29 cellular contexts compared by ENCODE assay signal in genomic region chr5:145495171-145495570, GRCh38.
DNase-seq lines count a peak whose midpoint lies in the region; ATAC-seq, FAIRE-seq and TF ChIP-seq lines count a peak whose summit lies in the region.
"Had no signal": no experiment of that assay in that cellular context is flagged by ENCODE, and none has a peak within 500 bp of the region (broad histone marks: within the 10 kb centered on the region; RNA-seq: fewer than 3 reads in every experiment).

No MANE protein-coding gene starts in this region.

- H3K79me2 ChIP-seq in SK-N-SH (ENCODE audit: insufficient read depth) (no peaks in the 10 kb centered on the region), H1 (ENCODE audit: control insufficient read depth in 1 of 2, insufficient read depth in 2 of 2, low read length in 2 of 2) (no peaks in the 10 kb centered on the region)

- H2BK12ac ChIP-seq in H1 (ENCODE audit: low read depth, low read length), result no peak overlapping the region

- H3K9me3 ChIP-seq in SK-N-SH (no peaks in the 10 kb centered on the region), H1 (ENCODE audit: insufficient read depth in 2 of 2, low read depth in 1 of 2, low read length in 1 of 2) (no peaks in the 10 kb centered on the region), mesodermal cell (ENCODE audit: control insufficient read depth, low read length) (no peaks in the 10 kb centered on the region)
- H3K9me3 ChIP-seq: psoas muscle, sigmoid colon, thyroid gland had no signal

- H3K9me2 ChIP-seq in SK-N-SH, result no peaks in the 10 kb centered on the region

- CTCF ChIA-PET in SK-N-SH (lab: Yijun Ruan, JAX), result interaction anchor here (0.7 kb wide), 1 partner anchor 609 kb away, joined by 3 read pairs; no protein-coding TSS in a partner anchor
- CTCF ChIA-PET in H1 (lab: Charles Lee; ENCODE audit: partially characterized antibody), result interaction anchor here (1.0 to 1.4 kb wide), 2 partner anchors 148 to 324 kb away, joined by 3 to 4 read pairs; no protein-coding TSS in a partner anchor

- H2BK5ac ChIP-seq in H1 (ENCODE audit: low read depth, low read length), result no peak overlapping the region

- TF ChIP-seq EP300 in SK-N-SH (IDR thresholded peaks at IDR 0.05; ENCODE audit: borderline replicate concordance in 1 of 2, low read depth in 1 of 2, low read length in 1 of 2) (no peak), H1 (IDR thresholded peaks at IDR 0.05; ENCODE audit: borderline replicate concordance in 1 of 2, low read depth in 2 of 2, low read length in 2 of 2) (no peak)

- POLR2A ChIA-PET in SK-N-SH (lab: Yijun Ruan, JAX) (no interaction called here), H1 (lab: Charles Lee; ENCODE audit: partially characterized antibody) (no interaction called here)

- no peaks in the 10 kb centered on the region for H3K36me3 ChIP-seq in SK-N-SH (replicated peaks in 1 of 2; ENCODE audit: control insufficient read depth in 1 of 2, insufficient read depth in 2 of 2, low read length in 1 of 2)
- no peaks in the 10 kb centered on the region for H3K36me3 ChIP-seq in H1 (ENCODE audit: control insufficient read depth in 2 of 4, insufficient read depth in 4 of 4, low read length in 3 of 4)
- no peaks in the 10 kb centered on the region for H3K36me3 ChIP-seq in mesodermal cell (ENCODE audit: control insufficient read depth, insufficient read depth, low read length)
- H3K36me3 ChIP-seq: sigmoid colon, thyroid gland had no signal

- 94% methylated on average over 1 of the region's 1 CpG for WGBS in SK-N-SH (ENCODE audit: low lambda C conversion rate)
- 88% methylated on average over 1 of the region's 1 CpG; no CpG with 5 or more reads in 1 of the 2 experiments for WGBS in H1 (ENCODE audit: extremely low coverage in 1 of 2, insufficient coverage in 1 of 2, insufficient read length in 1 of 2, insufficient replicate concordance in 2 of 2, low coverage in 1 of 2, low lambda C conversion rate in 2 of 2, missing lambda C conversion rate in 1 of 2), 2 experiments
- WGBS in mesodermal cell (ENCODE audit: insufficient coverage in 2 of 2), 2 experiments, result no CpG with 5 or more reads among the region's 1 CpG

- H3K27ac ChIP-seq in SK-N-SH (ENCODE audit: low read depth in 2 of 2, low read length in 1 of 2) (peak overlapping the region in 1 of 2 experiments; percentile 79; a peak in 2 of 4 replicates), H1 (ENCODE audit: low read depth, low read length) (no peak overlapping the region), mesodermal cell (ENCODE audit: low read depth, low read length, severe bottlenecking) (peak overlapping the region; percentile 43)
- H3K27ac ChIP-seq: psoas muscle, sigmoid colon, SK-N-MC, thyroid gland had no signal

- H3K79me1 ChIP-seq in H1 (ENCODE audit: low read depth, low read length), result no peaks in the 10 kb centered on the region

- H2BK20ac ChIP-seq in H1 (ENCODE audit: low read length), result no peak overlapping the region

- no peak for TF ChIP-seq RAD21 in SK-N-SH (IDR thresholded peaks at IDR 0.05; ENCODE audit: low read length)
- no peak for TF ChIP-seq RAD21 in H1 (IDR thresholded peaks at IDR 0.05 in 1 of 2, conservative IDR thresholded peaks at IDR 0.05 in 1 of 2; ENCODE audit: low read depth in 2 of 2, low read length in 2 of 2)

- H4K20me1 ChIP-seq in SK-N-SH (ENCODE audit: insufficient read depth), result no peaks in the 10 kb centered on the region
- H4K20me1 ChIP-seq in H1 (replicated peaks in 1 of 2; ENCODE audit: control insufficient read depth in 1 of 2, insufficient read depth in 2 of 2, low read length in 2 of 2), result no peaks in the 10 kb centered on the region

- no peak overlapping the region for H3K56ac ChIP-seq in H1 (replicated peaks; ENCODE audit: insufficient read length, low read depth, low read length)

- H2AFZ ChIP-seq in SK-N-SH (ENCODE audit: low read depth) (peak overlapping the region; percentile 63), H1 (ENCODE audit: low read length) (no peak overlapping the region)

- H3K23ac ChIP-seq in H1 (ENCODE audit: insufficient read length), result no peak overlapping the region

- H4K5ac ChIP-seq in H1 (ENCODE audit: insufficient read length, low read depth, low read length), result no peak overlapping the region

- no peak for FAIRE-seq in H1 (lab: Jason Lieb, UNC)
- FAIRE-seq: GM12892 had no signal

- H3K9ac ChIP-seq in SK-N-SH (0 out of 2 replicates have a peak overlapping the region, but pooled peaks have one; percentile 17), H1 (replicated peaks in 1 of 4; ENCODE audit: extremely low read depth in 1 of 4, low read depth in 3 of 4, low read length in 3 of 4) (no peak overlapping the region)

- no peak overlapping the region for H4K91ac ChIP-seq in H1 (replicated peaks; ENCODE audit: insufficient read length, low read length)

- no peak for TF ChIP-seq POLR2A in H1 (IDR thresholded peaks at IDR 0.05; ENCODE audit: control extremely low read depth in 1 of 2, low read depth in 2 of 2, low read length in 2 of 2)

- no peaks in the 10 kb centered on the region for H3K23me2 ChIP-seq in H1 (ENCODE audit: low read depth, low read length)

- ATAC-seq in GM21529 (IDR thresholded peaks at IDR 0.05; ENCODE audit: unreplicated experiment), result no peak
- ATAC-seq: activated CD8-positive, alpha-beta T cell treated with anti-CD3 and anti-CD28 coated beads for 36 hours; activated naive CD4-positive, alpha-beta T cell treated with anti-CD3 and anti-CD28 coated beads, Interleukin-2, amount 50 U/mL, for 72 hours; stimulated activated naive CD8-positive, alpha-beta T cell treated with anti-CD3 and anti-CD28 coated beads, Interleukin-15, Interleukin-2, amounts not matched to agents 100 U/mL and 50 U/mL, for 24 hours had no signal

- H2AK5ac ChIP-seq in H1 (ENCODE audit: low read depth, low read length), result no peak overlapping the region

- H3K18ac ChIP-seq in H1 (ENCODE audit: extremely low read depth, low read length), result no peak overlapping the region

- H2BK120ac ChIP-seq in H1 (replicated peaks; ENCODE audit: low read depth, low read length), result no peak overlapping the region

- no peak overlapping the region for H3K4me2 ChIP-seq in SK-N-SH
- no peak overlapping the region for H3K4me2 ChIP-seq in H1 (ENCODE audit: insufficient read depth in 1 of 2, low read depth in 2 of 2, low read length in 2 of 2)

- H4K8ac ChIP-seq in H1 (ENCODE audit: extremely low read depth, insufficient read depth, low read length), result no peak overlapping the region

- no peaks in the 10 kb centered on the region for H3K27me3 ChIP-seq in SK-N-SH (ENCODE audit: insufficient read depth)
- no peaks in the 10 kb centered on the region for H3K27me3 ChIP-seq in H1 (replicated peaks in 1 of 4; ENCODE audit: control insufficient read depth in 3 of 4, extremely low read depth in 1 of 4, insufficient read depth in 3 of 4, low read length in 3 of 4)
- H3K27me3 ChIP-seq: sigmoid colon, thyroid gland had no signal

- H3K4me1 ChIP-seq in SK-N-SH (ENCODE audit: control insufficient read depth in 1 of 2, insufficient read depth in 2 of 2, low read depth in 1 of 2, low read length in 1 of 2) (peaks cover 0 to 8% of the 10 kb centered on the region in 2 experiments; a peak in 1 of 4 replicates), H1 (replicated peaks in 1 of 4; ENCODE audit: control insufficient read depth in 3 of 4, insufficient read depth in 4 of 4, low read length in 3 of 4) (no peaks in the 10 kb centered on the region), mesodermal cell (ENCODE audit: control insufficient read depth, insufficient read depth, low read length, poor library complexity, severe bottlenecking) (peaks cover 11% of the 10 kb centered on the region)
- H3K4me1 ChIP-seq: psoas muscle, thyroid gland had no signal

- peak overlapping the region; percentile 66 for H3K14ac ChIP-seq in H1 (ENCODE audit: insufficient read length)

- TF ChIP-seq CTCF in AG10803 (conservative IDR thresholded peaks at IDR 0.05; ENCODE audit: low read length), result no peak
- no peak for TF ChIP-seq CTCF in SK-N-SH (IDR thresholded peaks at IDR 0.05)
- TF ChIP-seq CTCF in H1 (IDR thresholded peaks at IDR 0.05; ENCODE audit: control extremely low read depth in 1 of 3, insufficient read depth in 1 of 3, low read depth in 1 of 3, low read length in 3 of 3), result no peak

- H2BK15ac ChIP-seq in H1 (ENCODE audit: low read length), result no peak overlapping the region

- peaks cover 4% of the 10 kb centered on the region for H3F3A ChIP-seq in SK-N-SH (replicated peaks; ENCODE audit: insufficient read depth)

- H3K4me3 ChIP-seq in AG10803 (ENCODE audit: low read length) (no peak overlapping the region), SK-N-SH (ENCODE audit: low read depth in 2 of 2, low read length in 1 of 2) (no peak overlapping the region), H1 (ENCODE audit: extremely low read depth in 1 of 4, insufficient read depth in 2 of 4, low read depth in 3 of 4, low read length in 4 of 4) (no peak overlapping the region), mesodermal cell (ENCODE audit: extremely low read depth, insufficient read depth, low read length, poor library complexity, severe bottlenecking) (no peak overlapping the region)
- H3K4me3 ChIP-seq: psoas muscle, sigmoid colon, SK-N-MC, thyroid gland had no signal

- DNase-seq in AG10803 (ENCODE audit: low read depth) (peak; percentile 40), SK-N-SH (no peak), H1 (ENCODE audit: low read depth in 1 of 2, low spot score in 2 of 2) (no peak), HCEC 1CT (no peak), kidney tubule cell (ENCODE audit: low spot score) (no peak)
- DNase-seq in activated CD4-positive, alpha-beta T cell treated with anti-CD3 and anti-CD28 coated beads for 4 hours, result no peak
- DNase-seq: activated CD4-positive, alpha-beta T cell treated with anti-CD3 and anti-CD28 coated beads for 1 hour; CD4-positive, alpha-beta memory T cell; central memory CD4-positive, alpha-beta T cell; glutamatergic neuron; H7; Karpas-422; left cardiac atrium; MV-4-11; NCI-H146; NCI-H446; NCI-H774; psoas muscle; RPMI8226; sigmoid colon; stimulated activated naive CD8-positive, alpha-beta T cell treated with anti-CD3 and anti-CD28 coated beads, Interleukin-15, Interleukin-2, amounts not matched to agents 100 U/mL and 50 U/mL, for 24 hours; T-helper 2 cell; thyroid gland had no signal

- no peak overlapping the region for H3K4ac ChIP-seq in H1 (replicated peaks; ENCODE audit: insufficient read length, low read depth, low read length)

TF ChIP-seq in SK-N-SH, 30 proteins besides CTCF, POLR2A, EP300 and RAD21 (continues in another document):
- no peak for TF ChIP-seq FOXM1 (IDR thresholded peaks at IDR 0.05; ENCODE audit: low read depth)

TF ChIP-seq in H1, 55 proteins besides CTCF, POLR2A, EP300 and RAD21:
- no peak for TF ChIP-seq CHD2 (IDR thresholded peaks at IDR 0.05; ENCODE audit: low read length)
- TF ChIP-seq CHD1 (IDR thresholded peaks at IDR 0.05; ENCODE audit: low read depth, low read length), result no peak
